Comparison of ENCODE assay signal across 12 cellular contexts in the genomic region with DNA sequence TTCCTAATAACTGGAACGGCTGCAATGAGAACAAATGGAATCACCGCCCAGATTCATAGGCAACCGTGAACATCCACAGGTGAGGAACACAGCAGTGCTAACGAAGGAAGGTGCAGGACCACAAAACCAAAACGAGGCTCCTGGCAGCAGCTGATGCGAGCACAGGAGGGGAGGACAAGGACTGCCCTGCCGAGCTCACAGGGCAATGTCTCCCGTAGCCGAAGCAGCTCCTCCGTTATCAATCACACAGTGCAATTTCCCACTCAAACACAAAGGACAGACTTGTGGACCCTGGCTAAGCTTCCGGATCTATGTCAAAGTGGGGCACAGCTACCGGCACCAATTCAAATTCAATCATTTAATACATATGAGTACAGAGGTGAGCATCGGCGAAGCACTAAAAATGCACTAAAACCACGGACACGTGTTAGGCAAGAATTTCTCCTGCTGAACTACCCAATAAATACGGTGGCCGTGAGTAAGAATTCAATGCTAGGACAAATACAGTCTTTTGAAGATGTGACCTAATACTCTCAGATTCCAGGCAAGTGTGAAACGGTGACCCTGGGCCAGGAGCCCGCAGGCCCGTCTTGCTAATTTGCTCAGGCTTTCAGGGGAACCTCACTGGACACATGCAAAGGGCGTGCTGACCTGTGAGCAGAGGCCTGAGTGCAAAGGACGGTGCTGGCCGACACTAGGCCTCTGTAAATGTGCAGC.
DNase-seq lines count a peak whose midpoint lies in the region; ATAC-seq and TF ChIP-seq lines count a peak whose summit lies in the region.
"Had no signal": no experiment of that assay in that cellular context is flagged by ENCODE, and none has a peak within 500 bp of the region (broad histone marks: within the 10 kb centered on the region; RNA-seq: fewer than 3 reads in every experiment).

No MANE protein-coding gene starts in this region.

- peaks cover 45% of the 10 kb centered on the region for H4K20me1 ChIP-seq in Karpas-422 (ENCODE audit: insufficient read depth, low read depth, low read length)

- H3K4me2 ChIP-seq in Karpas-422 (ENCODE audit: low read depth, low read length, poor library complexity, severe bottlenecking) = no peak overlapping the region

- no peak overlapping the region for H3K9ac ChIP-seq in Karpas-422 (ENCODE audit: low read length)

- no peaks in the 10 kb centered on the region for H3K27me3 ChIP-seq in cardiac muscle cell
- no peaks in the 10 kb centered on the region for H3K27me3 ChIP-seq in uterus
- no peaks in the 10 kb centered on the region for H3K27me3 ChIP-seq in foreskin keratinocyte
- no peaks in the 10 kb centered on the region for H3K27me3 ChIP-seq in Karpas-422 (ENCODE audit: low read length)

- intact Hi-C loops in left cardiac atrium (cut with DNase I) = loop anchor here in 1 of 2 donors (10.0 kb wide), 1 partner anchor 68 kb away; a partner anchor contains a TSS
- intact Hi-C loops in uterus (cut with DNase I; ENCODE audit: low total_unique reads) = no loop called here

- H3K4me1 ChIP-seq in cardiac muscle cell (ENCODE audit: low read depth) = peaks cover 77% of the 10 kb centered on the region
- peaks cover 13 to 24% of the 10 kb centered on the region in 2 donors for H3K4me1 ChIP-seq in uterus
- peaks cover 36% of the 10 kb centered on the region for H3K4me1 ChIP-seq in foreskin keratinocyte
- H3K4me1 ChIP-seq in Karpas-422 (ENCODE audit: low read length) = peaks cover 41% of the 10 kb centered on the region

- peaks cover 100% of the 10 kb centered on the region for H3K79me2 ChIP-seq in Karpas-422 (ENCODE audit: low read length)

- TF ChIP-seq POLR2A in uterus (IDR thresholded peaks at IDR 0.05) = no peak

- peak overlapping the region; percentile 93 for H3K27ac ChIP-seq in cardiac muscle cell
- H3K27ac ChIP-seq in epithelial cell of prostate = peak overlapping the region; percentile 97
- peak overlapping the region; percentile 32 to 72 for H3K27ac ChIP-seq in uterus
- no peak overlapping the region for H3K27ac ChIP-seq in foreskin keratinocyte
- no peak overlapping the region for H3K27ac ChIP-seq in Karpas-422 (ENCODE audit: low read length)

- no peaks in the 10 kb centered on the region for H3K36me3 ChIP-seq in cardiac muscle cell
- no peaks in the 10 kb centered on the region for H3K36me3 ChIP-seq in uterus
- no peaks in the 10 kb centered on the region for H3K36me3 ChIP-seq in Karpas-422 (ENCODE audit: insufficient read depth, low read length)
- H3K36me3 ChIP-seq: prostate gland had no signal

- TF ChIP-seq CTCF in cardiac muscle cell (IDR thresholded peaks at IDR 0.05; ENCODE audit: low read depth, low read length) = no peak
- no peak for TF ChIP-seq CTCF in nephron (IDR thresholded peaks at IDR 0.05; ENCODE audit: unreplicated experiment in 3 of 3)
- TF ChIP-seq CTCF in uterus (IDR thresholded peaks at IDR 0.05) = no peak
- no peak for TF ChIP-seq CTCF in foreskin keratinocyte (conservative IDR thresholded peaks at IDR 0.05)

- H2AFZ ChIP-seq in Karpas-422 (ENCODE audit: low read length) = no peak overlapping the region

- H3K9me3 ChIP-seq in cardiac muscle cell (ENCODE audit: low read depth) (no peaks in the 10 kb centered on the region), uterus (no peaks in the 10 kb centered on the region), Karpas-422 (ENCODE audit: low read length) (no peaks in the 10 kb centered on the region)
- H3K9me3 ChIP-seq: prostate gland had no signal

- H3K4me3 Mint-ChIP-seq in nephron = no peak overlapping the region

- no peak for DNase-seq in cardiac muscle cell (ENCODE audit: low read depth in 1 of 2, low spot score in 1 of 2)
- no peak for DNase-seq in left cardiac atrium
- DNase-seq in epithelial cell of prostate (ENCODE audit: low read depth, low spot score) = no peak
- no peak for DNase-seq in uterus
- DNase-seq in foreskin keratinocyte = no peak
- no peak for DNase-seq in Karpas-422
- DNase-seq: activated CD4-positive, CD25-positive, alpha-beta regulatory T cell treated with anti-CD3 and anti-CD28 coated beads, Interleukin-2, amount 50 U/mL, for 72 hours; activated naive CD4-positive, alpha-beta T cell treated with anti-CD3 and anti-CD28 coated beads, Interleukin-2, amount 50 U/mL, for 16 hours; SIG-M5 had no signal

- H3K27ac Mint-ChIP-seq in nephron = peak overlapping the region; percentile 4 to 65 (median 6)

- H3K4me1 Mint-ChIP-seq in nephron = peaks cover 81% of the 10 kb centered on the region

- no peaks in the 10 kb centered on the region for H3K9me2 ChIP-seq in Karpas-422 (replicated peaks; ENCODE audit: insufficient read depth, low read length)

- H3K36me3 Mint-ChIP-seq in nephron (ENCODE audit: low read depth) = peaks cover 14% of the 10 kb centered on the region

- ATAC-seq in left cardiac atrium = no peak
- ATAC-seq in foreskin keratinocyte = no peak
- ATAC-seq in GM21528 (IDR thresholded peaks at IDR 0.05; ENCODE audit: low FRiP score, unreplicated experiment) = no peak

- no peaks in the 10 kb centered on the region for H3K9me3 Mint-ChIP-seq in nephron

- H3K27me3 Mint-ChIP-seq in nephron (ENCODE audit: low read depth) = peaks cover 3% of the 10 kb centered on the region

- no peak overlapping the region for H3K4me3 ChIP-seq in cardiac muscle cell
- no peak overlapping the region for H3K4me3 ChIP-seq in uterus
- H3K4me3 ChIP-seq in Karpas-422 (ENCODE audit: low read length) = no peak overlapping the region
- H3K4me3 ChIP-seq: prostate gland had no signal

Comparison
In these comparisons a context has a peak if more than half of its experiments do, and no peak if none do; other contexts are left out.
1. H3K27ac ChIP-seq: peak in cardiac muscle cell (single experiment), epithelial cell of prostate (single experiment) and uterus (2 of 2); none in foreskin keratinocyte (single experiment) and Karpas-422 (single experiment).